ENCODE assay signal across 1 cellular context in genomic region chr7:90569368-90569767, GRCh38.
TF ChIP-seq lines count a peak whose summit lies in the region.

No MANE protein-coding gene starts in this region.

TF ChIP-seq in GM12878, 131 proteins besides CTCF, POLR2A, EP300 and RAD21 (continued from another document):
- TF ChIP-seq CHD2 (IDR thresholded peaks at IDR 0.05; ENCODE audit: borderline replicate concordance, low read depth, low read length) (no peak), ASH2L (IDR thresholded peaks at IDR 0.05; ENCODE audit: borderline replicate concordance, low read depth) (no peak), MAX (IDR thresholded peaks at IDR 0.05; ENCODE audit: low read depth, low read length) (no peak), RAD51 (IDR thresholded peaks at IDR 0.05) (no peak), TCF7 (IDR thresholded peaks at IDR 0.05; ENCODE audit: borderline replicate concordance) (no peak), RCOR1 (conservative IDR thresholded peaks at IDR 0.05; ENCODE audit: low read depth, low read length) (no peak), RBBP5 (conservative IDR thresholded peaks at IDR 0.05) (no peak), PRDM15 (CRISPR knock-in tag; IDR thresholded peaks at IDR 0.05) (no peak), PAX5 (IDR thresholded peaks at IDR 0.05; ENCODE audit: borderline replicate concordance, low read depth, low read length) (no peak), HCFC1 (IDR thresholded peaks at IDR 0.05; ENCODE audit: low read length) (no peak), USF2 (IDR thresholded peaks at IDR 0.05; ENCODE audit: borderline replicate concordance, low read depth, low read length) (no peak), YY1 (IDR thresholded peaks at IDR 0.05; ENCODE audit: low read depth, low read length) (no peak)
